Comparison of ENCODE assay signal across 22 cellular contexts in genomic region chr22:19637405-19638281, GRCh38.
"Had no signal": no experiment of that assay in that cellular context is flagged by ENCODE, and none has a peak within 500 bp of the region (broad histone marks: within the 10 kb centered on the region; RNA-seq: fewer than 3 reads in every experiment).

No MANE protein-coding gene starts in this region.

- H3K36me3 ChIP-seq: brain microvascular endothelial cell, Peyer's patch, SJCRH30 had no signal

- ATAC-seq: activated T-cell treated with anti-CD3 and anti-CD28 coated beads, Interleukin-2, amount 50 U/mL, for 72 hours; WTC11 had no signal

- H3K27me3 ChIP-seq: brain microvascular endothelial cell, Peyer's patch, SJCRH30 had no signal

- H3K4me3 ChIP-seq: Peyer's patch, SJCRH30 had no signal

- H3K27ac ChIP-seq: brain microvascular endothelial cell, Peyer's patch, RWPE1, SJCRH30 had no signal

- DNase-seq: activated CD4-positive, alpha-beta memory T cell treated with anti-CD3 and anti-CD28 coated beads for 36 hours; activated CD4-positive, alpha-beta T cell treated with anti-CD3 and anti-CD28 coated beads, Interleukin-2, amount 10 ng/mL, durations not matched to agents 7 days and 5 days; activated CD8-positive, alpha-beta memory T cell treated with anti-CD3 and anti-CD28 coated beads for 24 hours; activated gamma-delta T cell treated with Interleukin-2 at 50 U/mL for 16 hours; activated naive CD4-positive, alpha-beta T cell treated with anti-CD3 and anti-CD28 coated beads, Interleukin-2, amount 10 ng/mL, durations not matched to agents 7 days and 5 days; activated naive CD8-positive, alpha-beta T cell treated with anti-CD3 and anti-CD28 coated beads for 36 hours; activated T-cell treated with anti-CD3 and anti-CD28 coated beads, Interleukin-2, amount 50 U/mL, for 72 hours; brain microvascular endothelial cell; Karpas-422; MM.1S; NCI-H1105; NCI-H1436 treated with DMSO at 0.1 percent for 48 hours; NCI-H187; NCI-H2081; NCI-H446; NCI-H524; Right ventricle myocardium superior; SJCRH30; T-helper 9 cell had no signal

- H3K9me3 ChIP-seq: Peyer's patch, SJCRH30 had no signal

- H3K4me1 ChIP-seq: Peyer's patch, SJCRH30 had no signal
